9 cellular contexts compared by ENCODE assay signal in the genomic region with DNA sequence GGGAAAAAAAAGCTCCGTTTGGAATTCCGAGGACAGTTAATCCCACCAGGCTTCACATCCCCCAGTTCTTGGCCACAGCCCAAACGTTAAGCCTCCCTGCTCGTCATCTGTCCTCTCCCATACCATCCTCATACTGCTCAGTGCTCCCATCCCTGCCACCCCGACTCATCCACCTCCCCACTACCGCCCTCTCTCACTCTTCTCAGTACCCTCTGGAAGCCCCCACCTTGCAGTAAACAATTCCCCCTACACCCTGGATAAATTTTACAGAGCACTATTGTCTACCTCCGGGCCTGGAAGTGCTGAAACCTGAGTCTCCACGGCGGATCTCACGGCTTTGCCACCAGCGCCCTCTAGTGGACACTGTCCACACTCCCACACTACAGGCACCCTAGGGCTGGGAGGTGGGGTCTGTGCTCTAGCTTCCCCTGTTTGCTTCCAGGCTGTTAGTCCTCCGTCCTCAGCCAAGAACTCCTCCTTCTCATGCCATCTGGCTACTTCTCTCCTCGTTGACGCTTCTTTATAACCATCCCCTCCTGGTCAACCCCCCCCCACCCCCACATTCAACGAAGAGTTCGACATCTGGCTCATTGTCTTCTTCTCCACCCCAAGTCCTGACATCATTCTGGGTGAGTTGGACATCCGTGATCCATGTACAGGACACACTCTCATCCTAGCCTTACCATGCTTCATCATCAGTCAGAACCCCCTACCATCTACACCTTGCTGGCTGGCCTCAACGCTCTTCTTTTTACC. TPM values are rescaled to one million over a fixed set of nuclear protein-coding genes. Genes with fewer than 3 reads are reported as not detected.
DNase-seq lines count a peak whose midpoint lies in the region; ATAC-seq and TF ChIP-seq lines count a peak whose summit lies in the region.
"Had no signal": no experiment of that assay in that cellular context is flagged by ENCODE, and none has a peak within 500 bp of the region (broad histone marks: within the 10 kb centered on the region; RNA-seq: fewer than 3 reads in every experiment).

No MANE protein-coding gene starts in this region.

- H3K27me3 ChIP-seq in PC-3 (ENCODE audit: low read length): no peaks in the 10 kb centered on the region
- peaks cover 7% of the 10 kb centered on the region for H3K27me3 ChIP-seq in neuron (ENCODE audit: insufficient read depth, low read length)
- H3K27me3 ChIP-seq in stomach: peaks cover 0 to 8% (median 0%) of the 10 kb centered on the region in 3 donors

- H3K4me3 ChIP-seq in PC-3 (ENCODE audit: low read length): peak overlapping the region; percentile 28
- H3K4me3 ChIP-seq in fibroblast of pulmonary artery (replicated peaks; ENCODE audit: low read depth, low read length): no peak overlapping the region
- H3K4me3 ChIP-seq in neuron (ENCODE audit: low read length): peak overlapping the region; percentile 25
- no peak overlapping the region for H3K4me3 ChIP-seq in stomach

- no peaks in the 10 kb centered on the region for H3K9me2 ChIP-seq in PC-3 (replicated peaks; ENCODE audit: low read length)

- H4K20me1 ChIP-seq in PC-3 (ENCODE audit: low read length): no peaks in the 10 kb centered on the region

- no TSS peak for BruUV-seq in PC-3 (replicated peaks; lab: Mats Ljungman, UMichigan)

- H3K36me3 ChIP-seq in PC-3 (ENCODE audit: low read depth, low read length) (no peaks in the 10 kb centered on the region), neuron (ENCODE audit: insufficient read depth, low read length) (no peaks in the 10 kb centered on the region), stomach (no peaks in the 10 kb centered on the region)

- no peaks in the 10 kb centered on the region for H3K79me2 ChIP-seq in PC-3 (ENCODE audit: low read length)

- H3F3A ChIP-seq in PC-3 (ENCODE audit: low read length, unreplicated experiment): peaks cover 4% of the 10 kb centered on the region

- TF ChIP-seq POLR2A in stomach (IDR thresholded peaks at IDR 0.05): no peak

- H3K4me1 ChIP-seq in PC-3 (ENCODE audit: insufficient read depth, low read length) (peaks cover 65% of the 10 kb centered on the region), neuron (ENCODE audit: insufficient read depth, low read length) (peaks cover 7% of the 10 kb centered on the region), stomach (peaks cover 0 to 8% (median 4%) of the 10 kb centered on the region in 4 donors)

- TF ChIP-seq CTCF in GM20000 (IDR thresholded peaks at IDR 0.05; ENCODE audit: extremely low read depth, missing control alignments) (peak; percentile 48), PC-3 (conservative IDR thresholded peaks at IDR 0.05; ENCODE audit: low read depth, low read length) (peak; percentile 89), fibroblast of pulmonary artery (IDR thresholded peaks at IDR 0.05; ENCODE audit: low read length, missing control alignments) (peak; percentile 70), stomach (IDR thresholded peaks at IDR 0.05) (peak in 5 of 7 experiments; percentile 39 to 83 (median 69))

- CTCF ChIA-PET in PC-3 (lab: Charles Lee): interaction anchor here (0.9 kb wide), 1 partner anchor 270 kb away, joined by 3 read pairs; no protein-coding TSS in a partner anchor

- no peak overlapping the region for H3K9ac ChIP-seq in PC-3 (ENCODE audit: low read length)

- WGBS in stomach, 5 donors: 15 to 22% (median 20%) methylated on average over 17 to 18 of the region's 18 CpGs

- peak overlapping the region; percentile 59 for H2AFZ ChIP-seq in PC-3 (ENCODE audit: low read length)
- H2AFZ ChIP-seq in neuron (ENCODE audit: low read depth, low read length): no peak overlapping the region

- H3K9me3 ChIP-seq in PC-3 (ENCODE audit: low read length): no peaks in the 10 kb centered on the region
- no peaks in the 10 kb centered on the region for H3K9me3 ChIP-seq in neuron (ENCODE audit: low read length)
- H3K9me3 ChIP-seq in stomach: no peaks in the 10 kb centered on the region

- DNase-seq in COR-L47 (lab: John Stamatoyannopoulos, UW) (peak; percentile 42), GM20000 (ENCODE audit: low spot score) (peak; percentile 61), HuH-7.5 (ENCODE audit: low spot score) (peak; percentile 42), PC-3 (peak; percentile 82), fibroblast of pulmonary artery (ENCODE audit: low read depth) (peak; percentile 73), stomach (peak; percentile 75)
- DNase-seq in activated T-cell treated with anti-CD3 and anti-CD28 coated beads, Interleukin-2, amount 50 U/mL, for 48 hours: peak; percentile 80 to 83

- ATAC-seq in PC-3: peak; percentile 64

- H3K27ac ChIP-seq in PC-3 (ENCODE audit: low read length) (no peak overlapping the region), stomach (peak overlapping the region in 1 of 5 donors; percentile 30)

- intact Hi-C loops in PC-3 (cut with micrococcal nuclease): loop anchor here (10.0 kb wide), 2 partner anchors 408 to 498 kb away; a partner anchor contains a TSS
- intact Hi-C loops in stomach (cut with DNase I; ENCODE audit: low total_unique reads): loop anchor here (5.0 kb wide), 1 partner anchor 251 kb away; no protein-coding TSS in a partner anchor

- no peak for TF ChIP-seq EP300 in stomach (IDR thresholded peaks at IDR 0.05)

- peak overlapping the region; percentile 66 for H3K4me2 ChIP-seq in PC-3 (ENCODE audit: low read length)

- POLR2A ChIA-PET in PC-3 (lab: Charles Lee; ENCODE audit: unreplicated experiment): no interaction called here

RNA-seq across cellular contexts. Expression of a gene that starts 54.5 kb away (rescaled TPM):
- 0.23 and 0.29 TPM in 2 replicates for total RNA-seq in PC-3 (2014; rRNA removed)
- total RNA-seq in stomach: under 1 TPM in 1 of 5 donors, not detected in 4; under 0.01 TPM
- polyA plus RNA-seq in stomach: not detected
- total RNA-seq: T-helper 2 cell treated with Interferon-gamma antibody and Interleukin-4, amounts not matched to agents 100 ng/mL and 5 ng/mL, for 36 hours had no signal

Comparison
In these comparisons a context has a peak if more than half of its experiments do, and no peak if none do; other contexts are left out.
1. H3K4me3 ChIP-seq: peak in PC-3 (single experiment) and neuron (single experiment); none in fibroblast of pulmonary artery (single experiment) and stomach (0 of 4).
2. Peak in every context shown above with its lines, with median percentiles within 50 percentile points of each other: DNase-seq and CTCF ChIP-seq.